In the genomic region with DNA sequence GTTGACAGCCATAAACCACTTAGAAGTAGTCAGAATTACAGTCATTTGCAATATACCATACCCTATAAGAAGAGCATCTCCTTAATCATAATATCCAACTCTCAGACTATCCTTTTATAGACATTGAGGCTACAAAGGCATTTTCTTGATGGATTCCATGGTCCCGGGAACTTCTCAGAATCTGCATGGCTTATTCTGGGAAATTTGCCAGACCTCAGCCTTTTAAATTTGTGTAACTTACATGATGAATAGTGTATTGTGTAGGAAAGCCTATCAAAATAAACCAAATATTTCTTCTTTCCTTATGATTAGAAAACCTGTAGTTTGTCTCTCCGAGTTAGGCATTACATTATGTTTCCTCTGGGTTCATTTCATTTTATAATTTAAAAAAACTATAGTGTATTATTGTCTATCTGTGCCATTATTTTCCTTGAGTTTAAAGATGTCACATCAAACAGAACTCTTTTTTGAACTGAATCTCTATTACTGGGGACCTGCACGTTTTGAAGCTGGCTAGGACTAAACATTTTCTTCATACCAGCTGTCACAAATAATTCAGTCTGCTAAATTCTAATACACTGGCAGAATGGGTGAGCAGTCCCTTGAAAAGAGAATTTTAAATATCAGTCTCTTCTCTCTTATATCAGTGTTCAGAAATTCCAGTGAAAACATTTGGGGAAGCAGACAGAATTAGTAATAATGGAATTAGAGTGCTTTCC, we compare ENCODE assay signal across 13 cellular contexts.
DNase-seq lines count a peak whose midpoint lies in the region; ATAC-seq and TF ChIP-seq lines count a peak whose summit lies in the region.
"Had no signal": no experiment of that assay in that cellular context is flagged by ENCODE, and none has a peak within 500 bp of the region (broad histone marks: within the 10 kb centered on the region; RNA-seq: fewer than 3 reads in every experiment).

No MANE protein-coding gene starts in this region.

- ATAC-seq in CD4-positive, alpha-beta T cell (ENCODE audit: poor library complexity) = no peak

- intact Hi-C loops in CD4-positive, alpha-beta T cell (cut with DNase I, micrococcal nuclease) = no loop called here
- intact Hi-C loops in activated CD4-positive, alpha-beta memory T cell treated with anti-CD3 and anti-CD28 coated beads for 36 hours (cut with micrococcal nuclease) = no loop called here

- no peak overlapping the region for H3K4me3 ChIP-seq in astrocyte of the cerebellum (ENCODE audit: low read depth, low read length)
- H3K4me3 ChIP-seq: thyroid gland had no signal

- H3K9me3 Mint-ChIP-seq in CD4-positive, alpha-beta T cell = peaks cover 6% of the 10 kb centered on the region
- peaks cover 7% of the 10 kb centered on the region for H3K9me3 Mint-ChIP-seq in activated CD4-positive, alpha-beta memory T cell treated with anti-CD3 and anti-CD28 coated beads for 36 hours
- H3K9me3 Mint-ChIP-seq in T-helper 2 cell treated with Interferon-gamma antibody and Interleukin-4, amounts not matched to agents 5 μg/mL and 100 μg/mL, for 36 hours = peaks cover 14% of the 10 kb centered on the region
- H3K9me3 Mint-ChIP-seq: activated naive CD4-positive, alpha-beta T cell treated with anti-CD3 and anti-CD28 coated beads, Interleukin-2, amount 10 ng/mL, durations not matched to agents 7 days and 5 days had no signal

- H3K27me3 ChIP-seq in CD4-positive, alpha-beta T cell (ENCODE audit: control insufficient read depth, insufficient read depth, low read length) = peaks cover 4% of the 10 kb centered on the region
- H3K27me3 ChIP-seq: thyroid gland had no signal

- H3K9me3 ChIP-seq in CD4-positive, alpha-beta T cell (ENCODE audit: control insufficient read depth, low read length) = peaks cover 6% of the 10 kb centered on the region
- H3K9me3 ChIP-seq: thyroid gland had no signal

- H3K27ac Mint-ChIP-seq in CD4-positive, alpha-beta T cell = no peak overlapping the region
- H3K27ac Mint-ChIP-seq in activated CD4-positive, alpha-beta memory T cell treated with anti-CD3 and anti-CD28 coated beads for 36 hours = no peak overlapping the region
- H3K27ac Mint-ChIP-seq in T-helper 2 cell treated with Interferon-gamma antibody and Interleukin-4, amounts not matched to agents 5 μg/mL and 100 μg/mL, for 36 hours = no peak overlapping the region
- H3K27ac Mint-ChIP-seq: activated naive CD4-positive, alpha-beta T cell treated with anti-CD3 and anti-CD28 coated beads, Interleukin-2, amount 10 ng/mL, durations not matched to agents 7 days and 5 days; dendritic cell treated with granulocyte-macrophage colony-stimulating factor and Interleukin-4, amounts not matched to agents 40 ng/mL and 50 ng/mL, for 4 days had no signal

- H3K4me1 Mint-ChIP-seq in CD4-positive, alpha-beta T cell (ENCODE audit: low read depth) = no peaks in the 10 kb centered on the region
- no peaks in the 10 kb centered on the region for H3K4me1 Mint-ChIP-seq in activated CD4-positive, alpha-beta memory T cell treated with anti-CD3 and anti-CD28 coated beads for 36 hours (ENCODE audit: low read depth)
- no peaks in the 10 kb centered on the region for H3K4me1 Mint-ChIP-seq in T-helper 2 cell treated with Interferon-gamma antibody and Interleukin-4, amounts not matched to agents 5 μg/mL and 100 μg/mL, for 36 hours (ENCODE audit: low read depth)
- H3K4me1 Mint-ChIP-seq: activated naive CD4-positive, alpha-beta T cell treated with anti-CD3 and anti-CD28 coated beads, Interleukin-2, amount 10 ng/mL, durations not matched to agents 7 days and 5 days had no signal

- DNase-seq in HS-27A (ENCODE audit: low read depth) (peak; percentile 36), astrocyte of the cerebellum (ENCODE audit: low read depth) (peak; percentile 93), globus pallidus (ENCODE audit: low spot score) (peak; percentile 35), stromal cell of bone marrow (ENCODE audit: low read depth) (peak; percentile 62)
- DNase-seq in CD4-positive, alpha-beta T cell = no peak
- no peak for DNase-seq in activated CD4-positive, alpha-beta memory T cell treated with anti-CD3 and anti-CD28 coated beads for 36 hours
- no peak for DNase-seq in T-helper 2 cell treated with Interferon-gamma antibody and Interleukin-4, amounts not matched to agents 5 μg/mL and 100 μg/mL, for 36 hours (ENCODE audit: low spot score)
- DNase-seq: activated naive CD4-positive, alpha-beta T cell treated with anti-CD3 and anti-CD28 coated beads, Interleukin-2, amount 10 ng/mL, durations not matched to agents 7 days and 5 days; H7; NCI-H146; NCI-H526; thyroid gland had no signal

- POLR2A ChIA-PET in CD4-positive, alpha-beta T cell (lab: Charles Lee) = no interaction called here
- POLR2A ChIA-PET in activated CD4-positive, alpha-beta memory T cell treated with anti-CD3 and anti-CD28 coated beads for 36 hours (lab: Charles Lee) = no interaction called here

- H3K27me3 Mint-ChIP-seq in CD4-positive, alpha-beta T cell = peaks cover 12% of the 10 kb centered on the region
- peaks cover 18% of the 10 kb centered on the region for H3K27me3 Mint-ChIP-seq in activated CD4-positive, alpha-beta memory T cell treated with anti-CD3 and anti-CD28 coated beads for 36 hours
- no peaks in the 10 kb centered on the region for H3K27me3 Mint-ChIP-seq in T-helper 2 cell treated with Interferon-gamma antibody and Interleukin-4, amounts not matched to agents 5 μg/mL and 100 μg/mL, for 36 hours (ENCODE audit: low read depth)
- H3K27me3 Mint-ChIP-seq: dendritic cell treated with granulocyte-macrophage colony-stimulating factor and Interleukin-4, amounts not matched to agents 40 ng/mL and 50 ng/mL, for 4 days had no signal

- no peaks in the 10 kb centered on the region for H3K36me3 Mint-ChIP-seq in CD4-positive, alpha-beta T cell (ENCODE audit: low read depth)
- H3K36me3 Mint-ChIP-seq in activated CD4-positive, alpha-beta memory T cell treated with anti-CD3 and anti-CD28 coated beads for 36 hours = no peaks in the 10 kb centered on the region
- no peaks in the 10 kb centered on the region for H3K36me3 Mint-ChIP-seq in T-helper 2 cell treated with Interferon-gamma antibody and Interleukin-4, amounts not matched to agents 5 μg/mL and 100 μg/mL, for 36 hours (ENCODE audit: low read depth)
- H3K36me3 Mint-ChIP-seq: activated naive CD4-positive, alpha-beta T cell treated with anti-CD3 and anti-CD28 coated beads, Interleukin-2, amount 10 ng/mL, durations not matched to agents 7 days and 5 days had no signal

- CTCF ChIA-PET in CD4-positive, alpha-beta T cell (lab: Charles Lee) = no interaction called here
- CTCF ChIA-PET in activated CD4-positive, alpha-beta memory T cell treated with anti-CD3 and anti-CD28 coated beads for 36 hours (lab: Charles Lee) = no interaction called here

- H3K27ac ChIP-seq in CD4-positive, alpha-beta T cell (ENCODE audit: low read depth, low read length) = no peak overlapping the region
- H3K27ac ChIP-seq: thyroid gland had no signal

- H3K4me3 Mint-ChIP-seq in CD4-positive, alpha-beta T cell = no peak overlapping the region
- H3K4me3 Mint-ChIP-seq in activated CD4-positive, alpha-beta memory T cell treated with anti-CD3 and anti-CD28 coated beads for 36 hours = no peak overlapping the region
- no peak overlapping the region for H3K4me3 Mint-ChIP-seq in T-helper 2 cell treated with Interferon-gamma antibody and Interleukin-4, amounts not matched to agents 5 μg/mL and 100 μg/mL, for 36 hours
- H3K4me3 Mint-ChIP-seq: activated naive CD4-positive, alpha-beta T cell treated with anti-CD3 and anti-CD28 coated beads, Interleukin-2, amount 10 ng/mL, durations not matched to agents 7 days and 5 days; dendritic cell treated with granulocyte-macrophage colony-stimulating factor and Interleukin-4, amounts not matched to agents 40 ng/mL and 50 ng/mL, for 4 days had no signal

- no peak for TF ChIP-seq CTCF in astrocyte of the cerebellum (IDR thresholded peaks at IDR 0.05; ENCODE audit: low read depth, low read length, missing control alignments)
- TF ChIP-seq CTCF in CD4-positive, alpha-beta T cell (IDR thresholded peaks at IDR 0.05) = no peak

- in situ Hi-C loops in astrocyte of the cerebellum (cut with HindIII; ENCODE audit: low sequenced_read_pairs) = no loop called here

Comparison
In these comparisons a context has a peak if more than half of its experiments do, and no peak if none do; other contexts are left out.
1. DNase-seq: peak in HS-27A (single experiment), astrocyte of the cerebellum (single experiment), globus pallidus (single experiment) and stromal cell of bone marrow (single experiment); none in CD4-positive, alpha-beta T cell (0 of 10), activated CD4-positive, alpha-beta memory T cell treated with anti-CD3 and anti-CD28 coated beads for 36 hours (single experiment) and T-helper 2 cell treated with Interferon-gamma antibody and Interleukin-4, amounts not matched to agents 5 μg/mL and 100 μg/mL, for 36 hours (single experiment).